Comparison of ENCODE assay signal across 8 cellular contexts in the genomic region with DNA sequence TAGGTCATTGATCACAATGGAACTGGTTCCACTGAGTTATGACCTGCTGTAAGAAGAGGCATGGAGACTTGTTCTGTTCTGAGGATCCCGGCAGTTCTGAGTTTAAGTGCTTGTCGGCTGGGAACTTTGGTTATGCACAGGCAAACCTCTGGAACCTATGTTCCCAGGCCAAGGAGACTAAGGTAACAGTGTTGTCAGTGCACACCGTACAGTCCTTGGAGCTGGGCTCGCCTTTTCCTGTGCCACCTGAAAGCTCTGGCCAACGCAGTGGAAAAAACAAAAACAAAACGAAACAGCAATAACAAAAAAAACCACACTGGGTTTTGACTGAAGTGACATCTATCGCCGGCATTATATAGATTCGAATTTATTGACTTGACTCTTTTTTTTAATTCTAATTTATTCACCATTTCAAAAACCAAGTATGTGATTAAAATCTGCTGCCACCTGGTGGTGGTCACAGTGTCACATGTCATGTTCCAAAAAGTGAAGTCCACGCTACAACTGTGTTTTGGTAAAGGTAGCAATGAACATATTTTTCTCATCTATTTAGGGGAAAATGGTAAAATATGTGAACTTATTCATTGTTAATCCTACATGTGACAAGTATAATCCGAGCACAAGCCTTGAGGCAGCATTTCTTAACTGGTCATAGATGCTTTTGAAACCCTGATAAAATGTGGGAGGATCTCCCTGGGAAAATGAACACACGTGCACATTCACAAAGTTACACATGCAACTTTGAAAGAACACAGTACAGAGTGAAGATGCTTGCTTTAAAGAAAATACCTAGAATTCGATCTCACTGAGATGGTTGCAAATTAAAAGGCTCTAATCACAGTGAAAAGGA.
DNase-seq lines count a peak whose midpoint lies in the region; ATAC-seq and TF ChIP-seq lines count a peak whose summit lies in the region.

No MANE protein-coding gene starts in this region.

- H3K9ac ChIP-seq in liver (ENCODE audit: low read depth in 1 of 2, low read length in 2 of 2) = no peak overlapping the region

- DNase-seq in heart left ventricle (no peak), Right ventricle myocardium superior (no peak), NCI-H345 treated with DMSO at 0.1 percent for 48 hours (lab: John Stamatoyannopoulos, UW; ENCODE audit: unreplicated experiment) (peak; percentile 18), astrocyte of the spinal cord (ENCODE audit: low read depth, low spot score) (peak; percentile 14), transverse colon (no peak)

- 47 to 54% (median 48%) methylated on average over 13 of the region's 13 CpGs for WGBS in heart left ventricle, 4 donors
- WGBS in liver = 47% methylated on average over 13 of the region's 13 CpGs
- 34 to 44% methylated on average over 10 to 13 of the region's 13 CpGs for WGBS in transverse colon (ENCODE audit: low coverage in 1 of 2), 2 donors

- no peak overlapping the region for H3K4me3 ChIP-seq in heart left ventricle
- H3K4me3 ChIP-seq in astrocyte of the spinal cord (ENCODE audit: low read depth, low read length) = no peak overlapping the region
- H3K4me3 ChIP-seq in liver (ENCODE audit: low read depth in 1 of 3, low read length in 3 of 3) = no peak overlapping the region
- no peak overlapping the region for H3K4me3 ChIP-seq in transverse colon

- peak; percentile 50 to 78 (median 66) for TF ChIP-seq CTCF in heart left ventricle (IDR thresholded peaks at IDR 0.05)
- peak; percentile 51 for TF ChIP-seq CTCF in astrocyte of the spinal cord (IDR thresholded peaks at IDR 0.05; ENCODE audit: low read depth, low read length)
- peak; percentile 70 for TF ChIP-seq CTCF in liver (IDR thresholded peaks at IDR 0.05; ENCODE audit: low read depth, low read length, missing input control)
- peak; percentile 53 to 64 (median 58) for TF ChIP-seq CTCF in transverse colon (IDR thresholded peaks at IDR 0.05)

- H3K27ac ChIP-seq in heart left ventricle (no peak overlapping the region), liver (ENCODE audit: low read depth in 1 of 2, low read length in 2 of 2) (no peak overlapping the region), transverse colon (no peak overlapping the region)

- no peak for ATAC-seq in heart left ventricle
- ATAC-seq in Right ventricle myocardium superior (ENCODE audit: poor library complexity) = no peak
- ATAC-seq in HG03354 (IDR thresholded peaks at IDR 0.05; ENCODE audit: poor library complexity, severe bottlenecking, unreplicated experiment) = no peak
- no peak for ATAC-seq in activated CD4-positive, CD25-positive, alpha-beta regulatory T cell treated with anti-CD3 and anti-CD28 coated beads, Interleukin-2, amount 50 U/mL, for 24 hours

- no peaks in the 10 kb centered on the region for H3K9me3 ChIP-seq in heart left ventricle
- no peaks in the 10 kb centered on the region for H3K9me3 ChIP-seq in liver (ENCODE audit: control insufficient read depth in 4 of 4, low read length in 3 of 4)
- no peaks in the 10 kb centered on the region for H3K9me3 ChIP-seq in transverse colon

- H3K27me3 ChIP-seq in heart left ventricle = peaks cover 0 to 28% (median under 1%) of the 10 kb centered on the region in 9 donors
- no peaks in the 10 kb centered on the region for H3K27me3 ChIP-seq in liver (ENCODE audit: control insufficient read depth in 4 of 4, insufficient read depth in 4 of 4, low read length in 3 of 4)
- H3K27me3 ChIP-seq in transverse colon = no peaks in the 10 kb centered on the region

- H3K36me3 ChIP-seq in heart left ventricle (no peaks in the 10 kb centered on the region), liver (ENCODE audit: control insufficient read depth in 4 of 4, insufficient read depth in 3 of 4, low read depth in 1 of 4, low read length in 3 of 4) (no peaks in the 10 kb centered on the region), transverse colon (no peaks in the 10 kb centered on the region)

- in situ Hi-C loops in astrocyte of the spinal cord (cut with HindIII; ENCODE audit: low sequenced_read_pairs) = no loop called here
- in situ Hi-C loops in transverse colon (cut with MboI; ENCODE audit: low pct_ligation_motif_present in 1 of 4, low pct_unique_long_range_greater_than_20kb in 1 of 4, low sequenced_read_pairs in 3 of 4) = loop anchor here in 2 of 4 donors (25.0 kb wide), 1 partner anchor 1600 kb away; no protein-coding TSS in a partner anchor

- no peak for TF ChIP-seq POLR2A in heart left ventricle (IDR thresholded peaks at IDR 0.05)
- no peak for TF ChIP-seq POLR2A in transverse colon (IDR thresholded peaks at IDR 0.05)

- intact Hi-C loops in heart left ventricle (cut with DNase I) (loop anchor here in 9 of 10 donors (2.0 to 10.0 kb wide), 9 partner anchors 332 to 1596 kb away; no protein-coding TSS in a partner anchor), Right ventricle myocardium superior (cut with DNase I) (loop anchor here (5.0 kb wide), 1 partner anchor 1595 kb away; no protein-coding TSS in a partner anchor), transverse colon (cut with DNase I; ENCODE audit: low total_unique reads) (no loop called here)

- TF ChIP-seq EP300 in transverse colon (IDR thresholded peaks at IDR 0.05; ENCODE audit: low read depth) = no peak

- TF ChIP-seq RAD21 in liver (IDR thresholded peaks at IDR 0.05) = peak; percentile 82 to 83

- no peaks in the 10 kb centered on the region for H3K4me1 ChIP-seq in heart left ventricle
- peaks cover 3 to 13% (median 9%) of the 10 kb centered on the region in 4 donors for H3K4me1 ChIP-seq in liver (ENCODE audit: control insufficient read depth in 4 of 4, insufficient read depth in 4 of 4, low read length in 3 of 4)
- H3K4me1 ChIP-seq in transverse colon = no peaks in the 10 kb centered on the region

TF ChIP-seq in liver, 16 proteins besides CTCF, POLR2A, EP300 and RAD21:
- TF ChIP-seq YY1 (IDR thresholded peaks at IDR 0.05) (no peak), NR2F2 (IDR thresholded peaks at IDR 0.05) (no peak), EGR1 (IDR thresholded peaks at IDR 0.05; ENCODE audit: low read depth in 2 of 2) (no peak), FOXA1 (IDR thresholded peaks at IDR 0.05) (no peak), HNF4A (conservative IDR thresholded peaks at IDR 0.05) (peak; percentile 26 to 31), TAF1 (conservative IDR thresholded peaks at IDR 0.05) (no peak), GABPA (IDR thresholded peaks at IDR 0.05 in 1 of 2, conservative IDR thresholded peaks at IDR 0.05 in 1 of 2) (no peak), SP1 (IDR thresholded peaks at IDR 0.05) (no peak), FOXA2 (IDR thresholded peaks at IDR 0.05) (no peak), HNF4G (IDR thresholded peaks at IDR 0.05) (no peak), RXRA (IDR thresholded peaks at IDR 0.05) (no peak)
- TF ChIP-seq, protein P1, sequence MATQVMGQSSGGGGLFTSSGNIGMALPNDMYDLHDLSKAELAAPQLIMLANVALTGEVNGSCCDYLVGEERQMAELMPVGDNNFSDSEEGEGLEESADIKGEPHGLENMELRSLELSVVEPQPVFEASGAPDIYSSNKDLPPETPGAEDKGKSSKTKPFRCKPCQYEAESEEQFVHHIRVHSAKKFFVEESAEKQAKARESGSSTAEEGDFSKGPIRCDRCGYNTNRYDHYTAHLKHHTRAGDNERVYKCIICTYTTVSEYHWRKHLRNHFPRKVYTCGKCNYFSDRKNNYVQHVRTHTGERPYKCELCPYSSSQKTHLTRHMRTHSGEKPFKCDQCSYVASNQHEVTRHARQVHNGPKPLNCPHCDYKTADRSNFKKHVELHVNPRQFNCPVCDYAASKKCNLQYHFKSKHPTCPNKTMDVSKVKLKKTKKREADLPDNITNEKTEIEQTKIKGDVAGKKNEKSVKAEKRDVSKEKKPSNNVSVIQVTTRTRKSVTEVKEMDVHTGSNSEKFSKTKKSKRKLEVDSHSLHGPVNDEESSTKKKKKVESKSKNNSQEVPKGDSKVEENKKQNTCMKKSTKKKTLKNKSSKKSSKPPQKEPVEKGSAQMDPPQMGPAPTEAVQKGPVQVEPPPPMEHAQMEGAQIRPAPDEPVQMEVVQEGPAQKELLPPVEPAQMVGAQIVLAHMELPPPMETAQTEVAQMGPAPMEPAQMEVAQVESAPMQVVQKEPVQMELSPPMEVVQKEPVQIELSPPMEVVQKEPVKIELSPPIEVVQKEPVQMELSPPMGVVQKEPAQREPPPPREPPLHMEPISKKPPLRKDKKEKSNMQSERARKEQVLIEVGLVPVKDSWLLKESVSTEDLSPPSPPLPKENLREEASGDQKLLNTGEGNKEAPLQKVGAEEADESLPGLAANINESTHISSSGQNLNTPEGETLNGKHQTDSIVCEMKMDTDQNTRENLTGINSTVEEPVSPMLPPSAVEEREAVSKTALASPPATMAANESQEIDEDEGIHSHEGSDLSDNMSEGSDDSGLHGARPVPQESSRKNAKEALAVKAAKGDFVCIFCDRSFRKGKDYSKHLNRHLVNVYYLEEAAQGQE (IDR thresholded peaks at IDR 0.05) = no peak
- TF ChIP-seq, protein P2, sequence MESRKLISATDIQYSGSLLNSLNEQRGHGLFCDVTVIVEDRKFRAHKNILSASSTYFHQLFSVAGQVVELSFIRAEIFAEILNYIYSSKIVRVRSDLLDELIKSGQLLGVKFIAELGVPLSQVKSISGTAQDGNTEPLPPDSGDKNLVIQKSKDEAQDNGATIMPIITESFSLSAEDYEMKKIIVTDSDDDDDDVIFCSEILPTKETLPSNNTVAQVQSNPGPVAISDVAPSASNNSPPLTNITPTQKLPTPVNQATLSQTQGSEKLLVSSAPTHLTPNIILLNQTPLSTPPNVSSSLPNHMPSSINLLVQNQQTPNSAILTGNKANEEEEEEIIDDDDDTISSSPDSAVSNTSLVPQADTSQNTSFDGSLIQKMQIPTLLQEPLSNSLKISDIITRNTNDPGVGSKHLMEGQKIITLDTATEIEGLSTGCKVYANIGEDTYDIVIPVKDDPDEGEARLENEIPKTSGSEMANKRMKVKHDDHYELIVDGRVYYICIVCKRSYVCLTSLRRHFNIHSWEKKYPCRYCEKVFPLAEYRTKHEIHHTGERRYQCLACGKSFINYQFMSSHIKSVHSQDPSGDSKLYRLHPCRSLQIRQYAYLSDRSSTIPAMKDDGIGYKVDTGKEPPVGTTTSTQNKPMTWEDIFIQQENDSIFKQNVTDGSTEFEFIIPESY (IDR thresholded peaks at IDR 0.05) = no peak
- TF ChIP-seq, protein P3, sequence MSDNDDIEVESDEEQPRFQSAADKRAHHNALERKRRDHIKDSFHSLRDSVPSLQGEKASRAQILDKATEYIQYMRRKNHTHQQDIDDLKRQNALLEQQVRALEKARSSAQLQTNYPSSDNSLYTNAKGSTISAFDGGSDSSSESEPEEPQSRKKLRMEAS (IDR thresholded peaks at IDR 0.05) = peak; percentile 45
- TF ChIP-seq, protein P4, sequence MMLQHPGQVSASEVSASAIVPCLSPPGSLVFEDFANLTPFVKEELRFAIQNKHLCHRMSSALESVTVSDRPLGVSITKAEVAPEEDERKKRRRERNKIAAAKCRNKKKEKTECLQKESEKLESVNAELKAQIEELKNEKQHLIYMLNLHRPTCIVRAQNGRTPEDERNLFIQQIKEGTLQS (IDR thresholded peaks at IDR 0.05) = no peak
TF ChIP-seq in liver: peak in this region for 2.

Comparison
In these comparisons a context has a peak if more than half of its experiments do, and no peak if none do; other contexts are left out.
1. DNase-seq: peak in NCI-H345 treated with DMSO at 0.1 percent for 48 hours (single experiment) and astrocyte of the spinal cord (single experiment); none in heart left ventricle (0 of 5), Right ventricle myocardium superior (single experiment) and transverse colon (single experiment).
2. Peak in every context shown above with its lines, with median percentiles within 50 percentile points of each other: CTCF ChIP-seq.